1 cellular context compared by ENCODE assay signal in the genomic region with DNA sequence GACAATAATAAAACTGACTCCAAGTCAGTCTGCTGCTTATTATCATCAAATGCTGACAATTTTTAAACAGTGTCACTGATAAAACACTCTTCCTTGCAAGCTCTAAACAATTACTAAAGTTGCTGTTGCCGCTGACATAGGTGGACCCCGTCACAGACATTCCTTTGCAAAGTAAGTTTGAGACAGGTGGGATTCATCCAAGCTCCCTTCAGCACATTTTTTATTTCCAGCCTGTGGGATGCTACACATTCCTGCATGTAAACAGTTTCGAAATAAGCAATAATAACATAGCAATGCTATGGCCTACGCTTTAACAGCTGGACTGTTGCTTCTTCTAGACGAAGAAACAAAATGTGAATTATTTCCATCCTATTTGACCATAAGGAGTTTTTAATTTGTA.
TF ChIP-seq lines count a peak whose summit lies in the region.

No MANE protein-coding gene starts in this region.

TF ChIP-seq in H1, 55 proteins besides CTCF, POLR2A, EP300 and RAD21:
- TF ChIP-seq RXRA (IDR thresholded peaks at IDR 0.05; ENCODE audit: insufficient read depth, low read depth, low read length) (no peak), TEAD4 (IDR thresholded peaks at IDR 0.05; ENCODE audit: low read depth, low read length) (peak; percentile 59; the same call in 1 of the 2 replicates)
